ENCODE assay signal across 1 cellular context in the genomic region with DNA sequence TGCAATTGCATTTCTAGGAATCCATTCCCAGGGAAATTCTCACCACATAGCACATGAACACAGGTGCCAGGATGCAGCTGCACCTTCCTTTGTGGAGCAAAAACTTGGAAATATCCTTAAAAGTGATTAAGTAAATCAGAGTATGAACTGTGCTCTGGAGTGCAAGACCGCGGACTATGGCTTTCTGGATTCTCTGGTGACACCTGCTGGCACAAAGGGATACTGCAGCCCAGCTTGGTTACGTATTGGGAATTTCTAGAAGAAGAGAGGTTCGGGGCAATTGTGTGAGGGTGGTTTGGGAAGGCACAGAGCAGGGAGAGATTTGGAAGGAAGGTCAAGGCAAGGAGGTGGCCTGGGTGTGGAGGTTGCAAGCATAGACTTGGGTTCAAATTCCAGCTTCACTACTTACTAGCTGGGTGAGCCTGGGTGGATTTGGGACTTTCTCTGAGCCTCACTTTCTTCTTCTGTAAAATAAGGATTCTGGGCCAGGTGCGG.
TF ChIP-seq lines count a peak whose summit lies in the region.

No MANE protein-coding gene starts in this region.

TF ChIP-seq in HepG2, 621 proteins besides CTCF, POLR2A, EP300 and RAD21 (continued from another document and continues in another):
- TF ChIP-seq, protein P1, sequence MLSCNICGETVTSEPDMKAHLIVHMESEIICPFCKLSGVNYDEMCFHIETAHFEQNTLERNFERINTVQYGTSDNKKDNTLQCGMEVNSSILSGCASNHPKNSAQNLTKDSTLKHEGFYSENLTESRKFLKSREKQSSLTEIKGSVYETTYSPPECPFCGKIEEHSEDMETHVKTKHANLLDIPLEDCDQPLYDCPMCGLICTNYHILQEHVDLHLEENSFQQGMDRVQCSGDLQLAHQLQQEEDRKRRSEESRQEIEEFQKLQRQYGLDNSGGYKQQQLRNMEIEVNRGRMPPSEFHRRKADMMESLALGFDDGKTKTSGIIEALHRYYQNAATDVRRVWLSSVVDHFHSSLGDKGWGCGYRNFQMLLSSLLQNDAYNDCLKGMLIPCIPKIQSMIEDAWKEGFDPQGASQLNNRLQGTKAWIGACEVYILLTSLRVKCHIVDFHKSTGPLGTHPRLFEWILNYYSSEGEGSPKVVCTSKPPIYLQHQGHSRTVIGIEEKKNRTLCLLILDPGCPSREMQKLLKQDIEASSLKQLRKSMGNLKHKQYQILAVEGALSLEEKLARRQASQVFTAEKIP (CRISPR knock-in tag; IDR thresholded peaks at IDR 0.05; ENCODE audit: borderline replicate concordance): no peak
- TF ChIP-seq, protein P2, sequence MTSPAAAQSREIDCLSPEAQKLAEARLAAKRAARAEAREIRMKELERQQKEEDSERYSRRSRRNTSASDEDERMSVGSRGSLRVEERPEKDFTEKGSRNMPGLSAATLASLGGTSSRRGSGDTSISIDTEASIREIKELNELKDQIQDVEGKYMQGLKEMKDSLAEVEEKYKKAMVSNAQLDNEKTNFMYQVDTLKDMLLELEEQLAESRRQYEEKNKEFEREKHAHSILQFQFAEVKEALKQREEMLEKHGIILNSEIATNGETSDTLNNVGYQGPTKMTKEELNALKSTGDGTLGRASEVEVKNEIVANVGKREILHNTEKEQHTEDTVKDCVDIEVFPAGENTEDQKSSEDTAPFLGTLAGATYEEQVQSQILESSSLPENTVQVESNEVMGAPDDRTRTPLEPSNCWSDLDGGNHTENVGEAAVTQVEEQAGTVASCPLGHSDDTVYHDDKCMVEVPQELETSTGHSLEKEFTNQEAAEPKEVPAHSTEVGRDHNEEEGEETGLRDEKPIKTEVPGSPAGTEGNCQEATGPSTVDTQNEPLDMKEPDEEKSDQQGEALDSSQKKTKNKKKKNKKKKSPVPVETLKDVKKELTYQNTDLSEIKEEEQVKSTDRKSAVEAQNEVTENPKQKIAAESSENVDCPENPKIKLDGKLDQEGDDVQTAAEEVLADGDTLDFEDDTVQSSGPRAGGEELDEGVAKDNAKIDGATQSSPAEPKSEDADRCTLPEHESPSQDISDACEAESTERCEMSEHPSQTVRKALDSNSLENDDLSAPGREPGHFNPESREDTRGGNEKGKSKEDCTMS (CRISPR knock-in tag; conservative IDR thresholded peaks at IDR 0.05): no peak
- TF ChIP-seq, protein P3, sequence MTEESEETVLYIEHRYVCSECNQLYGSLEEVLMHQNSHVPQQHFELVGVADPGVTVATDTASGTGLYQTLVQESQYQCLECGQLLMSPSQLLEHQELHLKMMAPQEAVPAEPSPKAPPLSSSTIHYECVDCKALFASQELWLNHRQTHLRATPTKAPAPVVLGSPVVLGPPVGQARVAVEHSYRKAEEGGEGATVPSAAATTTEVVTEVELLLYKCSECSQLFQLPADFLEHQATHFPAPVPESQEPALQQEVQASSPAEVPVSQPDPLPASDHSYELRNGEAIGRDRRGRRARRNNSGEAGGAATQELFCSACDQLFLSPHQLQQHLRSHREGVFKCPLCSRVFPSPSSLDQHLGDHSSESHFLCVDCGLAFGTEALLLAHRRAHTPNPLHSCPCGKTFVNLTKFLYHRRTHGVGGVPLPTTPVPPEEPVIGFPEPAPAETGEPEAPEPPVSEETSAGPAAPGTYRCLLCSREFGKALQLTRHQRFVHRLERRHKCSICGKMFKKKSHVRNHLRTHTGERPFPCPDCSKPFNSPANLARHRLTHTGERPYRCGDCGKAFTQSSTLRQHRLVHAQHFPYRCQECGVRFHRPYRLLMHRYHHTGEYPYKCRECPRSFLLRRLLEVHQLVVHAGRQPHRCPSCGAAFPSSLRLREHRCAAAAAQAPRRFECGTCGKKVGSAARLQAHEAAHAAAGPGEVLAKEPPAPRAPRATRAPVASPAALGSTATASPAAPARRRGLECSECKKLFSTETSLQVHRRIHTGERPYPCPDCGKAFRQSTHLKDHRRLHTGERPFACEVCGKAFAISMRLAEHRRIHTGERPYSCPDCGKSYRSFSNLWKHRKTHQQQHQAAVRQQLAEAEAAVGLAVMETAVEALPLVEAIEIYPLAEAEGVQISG (CRISPR knock-in tag; IDR thresholded peaks at IDR 0.05): no peak; the same call in 1 of the 2 replicates
- no peak for TF ChIP-seq NONO (IDR thresholded peaks at IDR 0.05)
- TF ChIP-seq NONO (CRISPR knock-in tag; conservative IDR thresholded peaks at IDR 0.05): peak; percentile 45; the same call in 1 of the 2 replicates
- TF ChIP-seq CBX5 (CRISPR knock-in tag; IDR thresholded peaks at IDR 0.05; ENCODE audit: borderline replicate concordance): peak; percentile 27; the same call in 1 of the 2 replicates
- TF ChIP-seq SIN3A (IDR thresholded peaks at IDR 0.05; ENCODE audit: borderline replicate concordance, low read depth, low read length): no peak
- TF ChIP-seq, protein P4, sequence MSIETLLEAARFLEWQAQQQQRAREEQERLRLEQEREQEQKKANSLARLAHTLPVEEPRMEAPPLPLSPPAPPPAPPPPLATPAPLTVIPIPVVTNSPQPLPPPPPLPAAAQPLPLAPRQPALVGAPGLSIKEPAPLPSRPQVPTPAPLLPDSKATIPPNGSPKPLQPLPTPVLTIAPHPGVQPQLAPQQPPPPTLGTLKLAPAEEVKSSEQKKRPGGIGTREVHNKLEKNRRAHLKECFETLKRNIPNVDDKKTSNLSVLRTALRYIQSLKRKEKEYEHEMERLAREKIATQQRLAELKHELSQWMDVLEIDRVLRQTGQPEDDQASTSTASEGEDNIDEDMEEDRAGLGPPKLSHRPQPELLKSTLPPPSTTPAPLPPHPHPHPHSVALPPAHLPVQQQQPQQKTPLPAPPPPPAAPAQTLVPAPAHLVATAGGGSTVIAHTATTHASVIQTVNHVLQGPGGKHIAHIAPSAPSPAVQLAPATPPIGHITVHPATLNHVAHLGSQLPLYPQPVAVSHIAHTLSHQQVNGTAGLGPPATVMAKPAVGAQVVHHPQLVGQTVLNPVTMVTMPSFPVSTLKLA (IDR thresholded peaks at IDR 0.05): no peak
- TF ChIP-seq FOXJ3 (CRISPR knock-in tag; IDR thresholded peaks at IDR 0.05; ENCODE audit: borderline replicate concordance): no peak
- no peak for TF ChIP-seq PAWR (CRISPR knock-in tag; IDR thresholded peaks at IDR 0.05; ENCODE audit: borderline replicate concordance)
- 0 out of 2 replicates have a peak, but pooled peaks have one; percentile 39 for TF ChIP-seq RXRA (CRISPR knock-in tag; IDR thresholded peaks at IDR 0.05)
- no peak for TF ChIP-seq FOXO1 (CRISPR knock-in tag; IDR thresholded peaks at IDR 0.05)
- no peak for TF ChIP-seq CBX1 (IDR thresholded peaks at IDR 0.05; ENCODE audit: low read depth)
- TF ChIP-seq, protein P5, sequence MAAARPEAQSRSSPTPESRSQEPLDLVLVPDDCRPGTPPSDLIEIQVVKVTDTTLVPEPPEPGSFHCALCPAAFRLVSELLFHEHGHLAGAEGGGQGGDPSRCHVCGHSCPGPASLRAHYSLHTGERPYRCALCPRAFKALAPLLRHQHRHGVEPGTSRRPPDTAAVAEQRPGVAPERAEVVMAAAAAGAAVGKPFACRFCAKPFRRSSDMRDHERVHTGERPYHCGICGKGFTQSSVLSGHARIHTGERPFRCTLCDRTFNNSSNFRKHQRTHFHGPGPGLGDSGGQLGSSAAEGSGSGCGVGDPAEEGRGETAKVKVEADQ (CRISPR knock-in tag; IDR thresholded peaks at IDR 0.05; ENCODE audit: borderline replicate concordance): peak; percentile 77
- no peak for TF ChIP-seq CENPT (CRISPR knock-in tag; IDR thresholded peaks at IDR 0.05; ENCODE audit: low read depth)
- peak; percentile 83; the same call in 1 of the 2 replicates for TF ChIP-seq PHF21A (CRISPR knock-in tag; IDR thresholded peaks at IDR 0.05)
- TF ChIP-seq ZNF749 (CRISPR knock-in tag; IDR thresholded peaks at IDR 0.05; ENCODE audit: borderline replicate concordance): no peak
- TF ChIP-seq FOXA1 (IDR thresholded peaks at IDR 0.05): no peak
- no peak for TF ChIP-seq FOXA1 (CRISPR knock-in tag; IDR thresholded peaks at IDR 0.05)
- no peak for TF ChIP-seq RFX1 (IDR thresholded peaks at IDR 0.05)
- TF ChIP-seq, protein P6, sequence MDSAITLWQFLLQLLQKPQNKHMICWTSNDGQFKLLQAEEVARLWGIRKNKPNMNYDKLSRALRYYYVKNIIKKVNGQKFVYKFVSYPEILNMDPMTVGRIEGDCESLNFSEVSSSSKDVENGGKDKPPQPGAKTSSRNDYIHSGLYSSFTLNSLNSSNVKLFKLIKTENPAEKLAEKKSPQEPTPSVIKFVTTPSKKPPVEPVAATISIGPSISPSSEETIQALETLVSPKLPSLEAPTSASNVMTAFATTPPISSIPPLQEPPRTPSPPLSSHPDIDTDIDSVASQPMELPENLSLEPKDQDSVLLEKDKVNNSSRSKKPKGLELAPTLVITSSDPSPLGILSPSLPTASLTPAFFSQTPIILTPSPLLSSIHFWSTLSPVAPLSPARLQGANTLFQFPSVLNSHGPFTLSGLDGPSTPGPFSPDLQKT (CRISPR knock-in tag; IDR thresholded peaks at IDR 0.05; ENCODE audit: borderline replicate concordance): no peak
- no peak for TF ChIP-seq GTF2F1 (IDR thresholded peaks at IDR 0.05; ENCODE audit: low read length)
- TF ChIP-seq ZNF326 (CRISPR knock-in tag; IDR thresholded peaks at IDR 0.05; ENCODE audit: borderline replicate concordance): no peak
- TF ChIP-seq HIVEP1 (CRISPR knock-in tag; IDR thresholded peaks at IDR 0.05): no peak
- no peak for TF ChIP-seq TAF1 (CRISPR knock-in tag; IDR thresholded peaks at IDR 0.05)
- peak; percentile 18; the same call in 1 of the 2 replicates for TF ChIP-seq ZKSCAN8 (CRISPR knock-in tag; IDR thresholded peaks at IDR 0.05; ENCODE audit: borderline replicate concordance)
- no peak for TF ChIP-seq ZNF451 (CRISPR knock-in tag; IDR thresholded peaks at IDR 0.05)
- TF ChIP-seq, protein P7, sequence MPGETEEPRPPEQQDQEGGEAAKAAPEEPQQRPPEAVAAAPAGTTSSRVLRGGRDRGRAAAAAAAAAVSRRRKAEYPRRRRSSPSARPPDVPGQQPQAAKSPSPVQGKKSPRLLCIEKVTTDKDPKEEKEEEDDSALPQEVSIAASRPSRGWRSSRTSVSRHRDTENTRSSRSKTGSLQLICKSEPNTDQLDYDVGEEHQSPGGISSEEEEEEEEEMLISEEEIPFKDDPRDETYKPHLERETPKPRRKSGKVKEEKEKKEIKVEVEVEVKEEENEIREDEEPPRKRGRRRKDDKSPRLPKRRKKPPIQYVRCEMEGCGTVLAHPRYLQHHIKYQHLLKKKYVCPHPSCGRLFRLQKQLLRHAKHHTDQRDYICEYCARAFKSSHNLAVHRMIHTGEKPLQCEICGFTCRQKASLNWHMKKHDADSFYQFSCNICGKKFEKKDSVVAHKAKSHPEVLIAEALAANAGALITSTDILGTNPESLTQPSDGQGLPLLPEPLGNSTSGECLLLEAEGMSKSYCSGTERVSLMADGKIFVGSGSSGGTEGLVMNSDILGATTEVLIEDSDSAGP (CRISPR knock-in tag; IDR thresholded peaks at IDR 0.05; ENCODE audit: borderline replicate concordance): 0 out of 2 replicates have a peak, but pooled peaks have one; percentile 20
- TF ChIP-seq, protein P8, sequence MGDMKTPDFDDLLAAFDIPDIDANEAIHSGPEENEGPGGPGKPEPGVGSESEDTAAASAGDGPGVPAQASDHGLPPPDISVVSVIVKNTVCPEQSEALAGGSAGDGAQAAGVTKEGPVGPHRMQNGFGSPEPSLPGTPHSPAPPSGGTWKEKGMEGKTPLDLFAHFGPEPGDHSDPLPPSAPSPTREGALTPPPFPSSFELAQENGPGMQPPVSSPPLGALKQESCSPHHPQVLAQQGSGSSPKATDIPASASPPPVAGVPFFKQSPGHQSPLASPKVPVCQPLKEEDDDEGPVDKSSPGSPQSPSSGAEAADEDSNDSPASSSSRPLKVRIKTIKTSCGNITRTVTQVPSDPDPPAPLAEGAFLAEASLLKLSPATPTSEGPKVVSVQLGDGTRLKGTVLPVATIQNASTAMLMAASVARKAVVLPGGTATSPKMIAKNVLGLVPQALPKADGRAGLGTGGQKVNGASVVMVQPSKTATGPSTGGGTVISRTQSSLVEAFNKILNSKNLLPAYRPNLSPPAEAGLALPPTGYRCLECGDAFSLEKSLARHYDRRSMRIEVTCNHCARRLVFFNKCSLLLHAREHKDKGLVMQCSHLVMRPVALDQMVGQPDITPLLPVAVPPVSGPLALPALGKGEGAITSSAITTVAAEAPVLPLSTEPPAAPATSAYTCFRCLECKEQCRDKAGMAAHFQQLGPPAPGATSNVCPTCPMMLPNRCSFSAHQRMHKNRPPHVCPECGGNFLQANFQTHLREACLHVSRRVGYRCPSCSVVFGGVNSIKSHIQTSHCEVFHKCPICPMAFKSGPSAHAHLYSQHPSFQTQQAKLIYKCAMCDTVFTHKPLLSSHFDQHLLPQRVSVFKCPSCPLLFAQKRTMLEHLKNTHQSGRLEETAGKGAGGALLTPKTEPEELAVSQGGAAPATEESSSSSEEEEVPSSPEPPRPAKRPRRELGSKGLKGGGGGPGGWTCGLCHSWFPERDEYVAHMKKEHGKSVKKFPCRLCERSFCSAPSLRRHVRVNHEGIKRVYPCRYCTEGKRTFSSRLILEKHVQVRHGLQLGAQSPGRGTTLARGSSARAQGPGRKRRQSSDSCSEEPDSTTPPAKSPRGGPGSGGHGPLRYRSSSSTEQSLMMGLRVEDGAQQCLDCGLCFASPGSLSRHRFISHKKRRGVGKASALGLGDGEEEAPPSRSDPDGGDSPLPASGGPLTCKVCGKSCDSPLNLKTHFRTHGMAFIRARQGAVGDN (CRISPR knock-in tag; IDR thresholded peaks at IDR 0.05): no peak
- TF ChIP-seq, protein P9, sequence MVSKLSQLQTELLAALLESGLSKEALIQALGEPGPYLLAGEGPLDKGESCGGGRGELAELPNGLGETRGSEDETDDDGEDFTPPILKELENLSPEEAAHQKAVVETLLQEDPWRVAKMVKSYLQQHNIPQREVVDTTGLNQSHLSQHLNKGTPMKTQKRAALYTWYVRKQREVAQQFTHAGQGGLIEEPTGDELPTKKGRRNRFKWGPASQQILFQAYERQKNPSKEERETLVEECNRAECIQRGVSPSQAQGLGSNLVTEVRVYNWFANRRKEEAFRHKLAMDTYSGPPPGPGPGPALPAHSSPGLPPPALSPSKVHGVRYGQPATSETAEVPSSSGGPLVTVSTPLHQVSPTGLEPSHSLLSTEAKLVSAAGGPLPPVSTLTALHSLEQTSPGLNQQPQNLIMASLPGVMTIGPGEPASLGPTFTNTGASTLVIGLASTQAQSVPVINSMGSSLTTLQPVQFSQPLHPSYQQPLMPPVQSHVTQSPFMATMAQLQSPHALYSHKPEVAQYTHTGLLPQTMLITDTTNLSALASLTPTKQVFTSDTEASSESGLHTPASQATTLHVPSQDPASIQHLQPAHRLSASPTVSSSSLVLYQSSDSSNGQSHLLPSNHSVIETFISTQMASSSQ (IDR thresholded peaks at IDR 0.05; ENCODE audit: low read depth): no peak
- TF ChIP-seq, protein P9 (CRISPR knock-in tag; IDR thresholded peaks at IDR 0.05; ENCODE audit: borderline replicate concordance): no peak
- no peak for TF ChIP-seq DNMT1 (CRISPR knock-in tag; IDR thresholded peaks at IDR 0.05)
- TF ChIP-seq ZNF816 (CRISPR knock-in tag; IDR thresholded peaks at IDR 0.05; ENCODE audit: borderline replicate concordance): no peak
- TF ChIP-seq RFXAP (CRISPR knock-in tag; IDR thresholded peaks at IDR 0.05; ENCODE audit: borderline replicate concordance): no peak
